Comparison of ENCODE assay signal across 25 cellular contexts in the genomic region with DNA sequence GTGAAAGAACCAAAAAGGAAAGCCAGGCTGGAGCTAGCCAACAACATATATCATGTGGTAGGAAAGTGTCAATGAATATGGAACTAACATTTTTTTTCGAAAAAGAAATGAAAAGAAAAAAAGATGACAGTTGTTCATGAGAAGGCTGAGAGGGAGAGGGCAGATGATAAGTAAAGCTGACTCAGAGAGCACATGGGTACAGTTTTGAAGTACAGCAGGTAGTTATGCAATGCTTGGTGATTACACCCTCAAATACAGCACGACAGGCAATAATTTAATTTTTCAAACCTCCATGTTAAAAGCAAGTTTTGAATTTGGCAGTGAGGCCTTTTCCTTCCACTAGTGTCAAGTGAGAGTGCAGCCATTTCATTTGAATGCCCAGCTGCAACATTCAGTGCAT. TPM values are rescaled to one million over a fixed set of nuclear protein-coding genes. Genes with fewer than 3 reads are reported as not detected.
DNase-seq lines count a peak whose midpoint lies in the region; ATAC-seq, FAIRE-seq and TF ChIP-seq lines count a peak whose summit lies in the region.
"Had no signal": no experiment of that assay in that cellular context is flagged by ENCODE, and none has a peak within 500 bp of the region (broad histone marks: within the 10 kb centered on the region; RNA-seq: fewer than 3 reads in every experiment).

No MANE protein-coding gene starts in this region.

- ATAC-seq in HepG2 (0 out of 3 replicates have a peak, but pooled peaks have one; percentile 34), right lobe of liver (no peak), upper lobe of right lung (peak; percentile 36)
- ATAC-seq: activated CD8-positive, alpha-beta T cell treated with anti-CD3 and anti-CD28 coated beads, Interleukin-2, amount 10 ng/mL, durations not matched to agents 7 days and 5 days; activated T-cell treated with anti-CD3 and anti-CD28 coated beads, Interleukin-2, amount 50 U/mL, for 4 hours; body of pancreas; stimulated activated memory B cell treated with anti-CD40 and anti-IgM and Interleukin-4, amounts not matched to agents 10 μg/mL and 1 μg/mL and 100 μg/mL, for 72 hours; WTC11 had no signal

- TF ChIP-seq EP300 in HepG2 (IDR thresholded peaks at IDR 0.05; ENCODE audit: low read depth in 2 of 2, low read length in 2 of 2) = no peak
- TF ChIP-seq EP300 in HepG2 (CRISPR knock-in tag; IDR thresholded peaks at IDR 0.05; ENCODE audit: borderline replicate concordance) = no peak

- CTCF ChIA-PET in HepG2 (lab: Yijun Ruan, JAX; ENCODE audit: low intra/inter-chr PET ratio, low total read pairs) = no interaction called here

- DNase-seq in HepG2 (ENCODE audit: low spot score) (no peak), right lobe of liver (no peak), amniotic epithelial cell (ENCODE audit: low read depth) (peak; percentile 93), foreskin fibroblast (peak; percentile 23 to 55), upper lobe of right lung (no peak), UCSD-AML1 (lab: John Stamatoyannopoulos, UW; ENCODE audit: unreplicated experiment) (no peak), hippocampal formation (lab: John Stamatoyannopoulos, UW) (no peak), NCI-H1417 treated with DMSO at 0.1 percent for 48 hours (lab: John Stamatoyannopoulos, UW) (no peak)
- DNase-seq: activated CD8-positive, alpha-beta T cell treated with anti-CD3 and anti-CD28 coated beads, Interleukin-2, amount 10 ng/mL, durations not matched to agents 7 days and 5 days; activated T-cell treated with anti-CD3 and anti-CD28 coated beads, Interleukin-2, amount 50 U/mL, for 4 hours; body of pancreas; dermis blood vessel endothelial cell; HFFc6; kidney glomerular epithelial cell; NCI-H1694; NCI-H2227 treated with DMSO at 0.1 percent for 48 hours; retina; SHP77; transverse colon had no signal

- no peak for FAIRE-seq in HepG2 (lab: Jason Lieb, UNC)
- FAIRE-seq: GM12892 had no signal

- H3K9me3 ChIP-seq in HepG2 (ENCODE audit: low read length) = no peaks in the 10 kb centered on the region
- no peaks in the 10 kb centered on the region for H3K9me3 ChIP-seq in right lobe of liver
- no peaks in the 10 kb centered on the region for H3K9me3 ChIP-seq in upper lobe of right lung
- H3K9me3 ChIP-seq: body of pancreas, esophagus muscularis mucosa, transverse colon had no signal

- H2AFZ ChIP-seq in HepG2 (ENCODE audit: low read length) = no peak overlapping the region
- H2AFZ ChIP-seq: neural progenitor cell had no signal

- H4K20me1 ChIP-seq in HepG2 (ENCODE audit: insufficient read depth, low read length) = no peaks in the 10 kb centered on the region

- TF ChIP-seq POLR2A in HepG2 (IDR thresholded peaks at IDR 0.05; ENCODE audit: insufficient read depth in 1 of 2, low read depth in 2 of 2, low read length in 2 of 2) (no peak), right lobe of liver (IDR thresholded peaks at IDR 0.05) (no peak)

- H3K4me3 ChIP-seq in HepG2 (replicated peaks in 1 of 3; ENCODE audit: insufficient read depth in 1 of 3, low read depth in 2 of 3, low read length in 3 of 3) (no peak overlapping the region), right lobe of liver (no peak overlapping the region), foreskin fibroblast (ENCODE audit: low read depth in 1 of 2, low read length in 2 of 2) (no peak overlapping the region), upper lobe of right lung (no peak overlapping the region)
- H3K4me3 ChIP-seq: body of pancreas, esophagus muscularis mucosa, neural progenitor cell, transverse colon had no signal

- TF ChIP-seq RAD21 in HepG2 (CRISPR knock-in tag; IDR thresholded peaks at IDR 0.05) = no peak

- no peaks in the 10 kb centered on the region for H3K36me3 ChIP-seq in HepG2 (replicated peaks in 1 of 2; ENCODE audit: control insufficient read depth in 1 of 2, insufficient read depth in 2 of 2, low read length in 2 of 2)
- no peaks in the 10 kb centered on the region for H3K36me3 ChIP-seq in right lobe of liver
- no peaks in the 10 kb centered on the region for H3K36me3 ChIP-seq in upper lobe of right lung
- H3K36me3 ChIP-seq: esophagus muscularis mucosa, neural progenitor cell, transverse colon had no signal

- TF ChIP-seq CTCF in HepG2 (CRISPR knock-in tag; IDR thresholded peaks at IDR 0.05) (no peak), right lobe of liver (IDR thresholded peaks at IDR 0.05) (no peak), foreskin fibroblast (IDR thresholded peaks at IDR 0.05; ENCODE audit: low read depth, low read length) (no peak), upper lobe of right lung (IDR thresholded peaks at IDR 0.05) (no peak)

- whole genome bisulfite sequencing in HepG2 (ENCODE audit: low lambda C conversion rate) = 0% methylated on average over 2 of the region's 2 CpGs
- 13% methylated on average over 2 of the region's 2 CpGs for WGBS in right lobe of liver (ENCODE audit: insufficient coverage, low coverage, low lambda C conversion rate, missing lambda C conversion rate)

- intact Hi-C loops in HepG2 (cut with micrococcal nuclease; ENCODE audit: unreplicated experiment) = no loop called here
- intact Hi-C loops in right lobe of liver (cut with DNase I) = no loop called here
- intact Hi-C loops in upper lobe of right lung (cut with DNase I) = no loop called here

- no peaks in the 10 kb centered on the region for H3K79me2 ChIP-seq in HepG2 (ENCODE audit: insufficient read depth, low read length)

- peaks cover 32% of the 10 kb centered on the region for H3K4me1 ChIP-seq in HepG2 (ENCODE audit: insufficient read depth, low read length)
- H3K4me1 ChIP-seq in right lobe of liver = no peaks in the 10 kb centered on the region
- no peaks in the 10 kb centered on the region for H3K4me1 ChIP-seq in upper lobe of right lung
- H3K4me1 ChIP-seq: body of pancreas, neural progenitor cell had no signal

- BruUV-seq in HepG2 (replicated peaks; lab: Mats Ljungman, UMichigan) = no TSS peak

- H3K9ac ChIP-seq in HepG2 (ENCODE audit: insufficient read depth, low read depth, low read length) = no peak overlapping the region
- H3K9ac ChIP-seq: neural progenitor cell had no signal

- in situ Hi-C loops in HepG2 (cut with HindIII; ENCODE audit: extremely low pct_ligation_motif_present, low pct_unique_long_range_greater_than_20kb) = no loop called here

- no peaks in the 10 kb centered on the region for H3K27me3 ChIP-seq in HepG2 (ENCODE audit: control insufficient read depth in 1 of 2, insufficient read depth in 2 of 2, low read length in 2 of 2)
- no peaks in the 10 kb centered on the region for H3K27me3 ChIP-seq in right lobe of liver
- H3K27me3 ChIP-seq in upper lobe of right lung = no peaks in the 10 kb centered on the region
- H3K27me3 ChIP-seq: body of pancreas, esophagus muscularis mucosa, neural progenitor cell, transverse colon had no signal

- POLR2A ChIA-PET in HepG2 (lab: Yijun Ruan, JAX) = no interaction called here

- peak overlapping the region; percentile 33; the same call in 1 of the 2 replicates for H3K4me2 ChIP-seq in HepG2 (ENCODE audit: low read depth, low read length)
- H3K4me2 ChIP-seq: neural progenitor cell had no signal

- H3K27ac ChIP-seq in HepG2 (ENCODE audit: extremely low read length, insufficient read depth, low read length) = no peak overlapping the region
- no peak overlapping the region for H3K27ac ChIP-seq in right lobe of liver
- H3K27ac ChIP-seq in upper lobe of right lung = no peak overlapping the region
- H3K27ac ChIP-seq: body of pancreas, C4-2B, esophagus muscularis mucosa, neural progenitor cell, transverse colon had no signal

TF ChIP-seq in HepG2, 621 proteins besides CTCF, POLR2A, EP300 and RAD21:
- TF ChIP-seq ERF (CRISPR knock-in tag; IDR thresholded peaks at IDR 0.05) (no peak), TAF1 (CRISPR knock-in tag; IDR thresholded peaks at IDR 0.05) (no peak), FOSL2 (CRISPR knock-in tag; IDR thresholded peaks at IDR 0.05) (peak; percentile 34; the same call in 1 of the 2 replicates)

RNA-seq across cellular contexts. Expression of gene SLC7A11, which starts 21.3 kb away (rescaled TPM):
- total RNA-seq in HepG2 (2016; rRNA removed; fragmentation: Illumina TruSeq; extraction: Trizol) = 11.9 and 15.7 TPM in 2 replicates
- total RNA-seq in HepG2 (2016; cell fraction: cytosol; rRNA removed; fragmentation: Illumina TruSeq; extraction: Trizol; ENCODE audit: low read depth) = 1.5 and 2.6 TPM in 2 replicates
- 13.1 and 14.5 TPM in 2 replicates for total RNA-seq in HepG2 (2016; cell fraction: insoluble cytoplasmic fraction; rRNA removed; fragmentation: Illumina TruSeq; extraction: Trizol)
- total RNA-seq in HepG2 (2016; cell fraction: membrane; rRNA removed; fragmentation: Illumina TruSeq; extraction: Trizol) = 4.0 and 5.0 TPM in 2 replicates
- total RNA-seq in HepG2 (2016; cell fraction: nucleus; rRNA removed; fragmentation: Illumina TruSeq; extraction: Trizol) = 21.1 and 22.8 TPM in 2 replicates
- 15.9 and 17.5 TPM in 2 replicates for polyA plus RNA-seq in HepG2 (2011; rRNA removed)
- 5.6 and 9.4 TPM in 2 replicates for polyA plus RNA-seq in HepG2 (2011; cell fraction: cytosol; rRNA removed)
- polyA plus RNA-seq in HepG2 (2011; cell fraction: nucleus; rRNA removed) = 9.2 and 14.7 TPM in 2 replicates
- 20.4 and 31.0 TPM in 2 replicates for polyA plus RNA-seq in HepG2 (2012)
- polyA plus RNA-seq in HepG2 (2016; cell fraction: cytosol; fragmentation: Illumina TruSeq; extraction: Trizol; ENCODE audit: low read depth) = 0.35 and 0.42 TPM in 2 replicates
- 5.6 and 6.9 TPM in 2 replicates for polyA plus RNA-seq in HepG2 (2016; cell fraction: insoluble cytoplasmic fraction; fragmentation: Illumina TruSeq; extraction: Trizol; ENCODE audit: low read depth)
- polyA plus RNA-seq in HepG2 (2016; cell fraction: membrane; fragmentation: Illumina TruSeq; extraction: Trizol; ENCODE audit: low read depth) = 0.86 and 0.94 TPM in 2 replicates
- polyA plus RNA-seq in HepG2 (2016; cell fraction: nucleus; fragmentation: Illumina TruSeq; extraction: Trizol; ENCODE audit: insufficient read depth, low read depth) = 16.0 and 16.6 TPM in 2 replicates
- polyA minus RNA-seq in HepG2 (2011; rRNA and poly(A)+ RNA removed; ENCODE audit: low replicate concordance) = 95.4 and 149 TPM in 2 replicates
- 28.0 and 41.2 TPM in 2 replicates for polyA minus RNA-seq in HepG2 (2011; cell fraction: cytosol; rRNA and poly(A)+ RNA removed)
- polyA minus RNA-seq in HepG2 (2011; cell fraction: nucleus; rRNA and poly(A)+ RNA removed) = 82.7 and 97.5 TPM in 2 replicates
- 1 to 10 TPM in 2 of 6 experiments, under 1 TPM in 3, not detected in 1; 0.02 to 1.8 (median 0.35) TPM for total RNA-seq in right lobe of liver
- total RNA-seq in upper lobe of right lung = 3.8 TPM

Comparison
In these comparisons a context has a peak if more than half of its experiments do, and no peak if none do; other contexts are left out.
1. ATAC-seq: peak in HepG2 (single experiment) and upper lobe of right lung (single experiment); none in right lobe of liver (0 of 4).
2. DNase-seq: peak in amniotic epithelial cell (single experiment) and foreskin fibroblast (2 of 2); none in HepG2 (single experiment), right lobe of liver (0 of 3), upper lobe of right lung (single experiment), UCSD-AML1 (single experiment), hippocampal formation (0 of 2) and NCI-H1417 treated with DMSO at 0.1 percent for 48 hours (single experiment).